Comparison of ENCODE assay signal across 34 cellular contexts in the genomic region with DNA sequence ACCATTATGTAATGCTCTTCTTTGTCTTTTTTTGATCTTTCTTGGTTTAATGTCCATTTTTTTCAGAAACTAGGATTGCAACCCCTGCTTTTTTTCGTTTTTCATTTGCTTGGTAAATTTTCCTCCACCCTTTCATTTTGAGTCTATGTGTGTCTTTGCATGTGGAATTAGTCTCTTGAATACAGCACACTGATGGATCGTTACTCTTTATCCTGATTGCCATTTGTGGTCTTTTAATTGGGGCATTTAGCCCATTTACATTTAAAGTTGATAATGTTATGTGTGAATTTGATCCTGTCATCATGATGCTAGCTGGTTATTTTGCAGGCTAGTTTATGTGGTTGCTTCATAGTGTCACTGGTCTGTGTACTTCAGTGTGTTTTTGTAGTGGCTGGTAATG.
"Had no signal": no experiment of that assay in that cellular context is flagged by ENCODE, and none has a peak within 500 bp of the region (broad histone marks: within the 10 kb centered on the region; RNA-seq: fewer than 3 reads in every experiment).

No MANE protein-coding gene starts in this region.

- H3K9me3 ChIP-seq: adrenal gland had no signal

- DNase-seq: activated effector memory CD4-positive, alpha-beta T cell treated with anti-CD3 and anti-CD28 coated beads, Interleukin-2, amount 50 U/mL, for 16 hours; activated effector memory CD4-positive, alpha-beta T cell treated with Interleukin-2 at 50 U/mL for 16 hours; activated gamma-delta T cell; activated gamma-delta T cell treated with Interleukin-2 at 50 U/mL for 16 hours; activated naive CD4-positive, alpha-beta T cell; activated naive CD4-positive, alpha-beta T cell treated with anti-CD3 and anti-CD28 coated beads for 36 hours; activated naive CD4-positive, alpha-beta T cell treated with anti-CD3 and anti-CD28 coated beads, Interleukin-2, amount 10 ng/mL, durations not matched to agents 7 days and 5 days; activated naive CD4-positive, alpha-beta T cell treated with anti-CD3 and anti-CD28 coated beads, Interleukin-2, amount 50 U/mL, for 16 hours; activated naive CD4-positive, alpha-beta T cell treated with Interleukin-2 at 50 U/mL for 16 hours; activated naive CD8-positive, alpha-beta T cell treated with anti-CD3 and anti-CD28 coated beads for 36 hours; activated naive CD8-positive, alpha-beta T cell treated with anti-CD3 and anti-CD28 coated beads, Interleukin-2, amount 10 ng/mL, durations not matched to agents 7 days and 5 days; activated naive CD8-positive, alpha-beta T cell treated with anti-CD3 and anti-CD28 coated beads, Interleukin-2, amount 50 U/mL, for 24 hours; activated T-cell treated with anti-CD3 and anti-CD28 coated beads, Interleukin-2, amount 50 U/mL, for 1 hour; activated T-cell treated with anti-CD3 and anti-CD28 coated beads, Interleukin-2, amount 50 U/mL, for 24 hours; activated T-cell treated with anti-CD3 and anti-CD28 coated beads, Interleukin-2, amount 50 U/mL, for 4 hours; activated T-cell treated with anti-CD3 and anti-CD28 coated beads, Interleukin-2, amount 50 U/mL, for 48 hours; activated T-cell treated with anti-CD3 and anti-CD28 coated beads, Interleukin-2, amount 50 U/mL, for 72 hours; adrenal gland; amniotic stem cell; amygdala; anterior cingulate cortex; aorta; body of pancreas; brain microvascular endothelial cell; caudate nucleus; central memory CD4-positive, alpha-beta T cell; cerebellar nuclear complex had no signal

- H3K4me1 ChIP-seq: adrenal gland, ascending aorta, body of pancreas, breast epithelium had no signal

- H3K4me3 ChIP-seq: adrenal gland, ascending aorta, body of pancreas, breast epithelium, cardiac muscle cell had no signal

- H3K27ac ChIP-seq: adrenal gland, ascending aorta, body of pancreas, brain microvascular endothelial cell, breast epithelium, cardiac muscle cell had no signal

- ATAC-seq: activated naive CD4-positive, alpha-beta T cell treated with anti-CD3 and anti-CD28 coated beads, Interleukin-2, amount 50 U/mL, for 72 hours; activated naive CD8-positive, alpha-beta T cell treated with anti-CD3 and anti-CD28 coated beads, Interleukin-2, amount 50 U/mL, for 24 hours; activated T-cell treated with anti-CD3 and anti-CD28 coated beads, Interleukin-2, amount 50 U/mL, for 4 hours; activated T-cell treated with anti-CD3 and anti-CD28 coated beads, Interleukin-2, amount 50 U/mL, for 72 hours; activated T-helper 17 cell treated with anti-CD3 and anti-CD28 coated beads, Interleukin-2, amount 50 U/mL, for 72 hours; body of pancreas had no signal

- H3K36me3 ChIP-seq: adrenal gland, ascending aorta, brain microvascular endothelial cell, breast epithelium, cardiac muscle cell had no signal

- FAIRE-seq: astrocyte, bronchial epithelial cell had no signal
